ENCODE assay signal across 31 cellular contexts in the genomic region with DNA sequence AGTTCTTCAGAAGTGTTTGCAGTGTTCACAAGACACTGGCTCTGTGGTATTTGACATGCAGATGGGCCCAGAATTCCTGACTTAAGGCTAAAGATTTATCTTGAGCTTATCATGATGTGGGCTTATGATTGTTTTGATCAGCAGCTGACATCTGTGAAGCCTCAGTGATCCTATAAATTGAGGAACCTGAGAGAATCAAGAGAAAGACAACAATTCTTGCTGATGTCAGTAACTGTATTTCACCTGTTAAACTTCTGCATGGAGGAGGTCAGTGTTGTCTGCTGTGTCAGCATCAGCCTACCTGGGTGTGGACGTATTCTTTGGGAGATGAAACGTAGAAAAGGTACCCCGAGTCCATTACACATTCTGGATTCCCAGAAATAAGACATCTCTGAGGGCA. TPM values are rescaled to one million over a fixed set of nuclear protein-coding genes. Genes with fewer than 3 reads are reported as not detected.
DNase-seq lines count a peak whose midpoint lies in the region; ATAC-seq, FAIRE-seq and TF ChIP-seq lines count a peak whose summit lies in the region.
"Had no signal": no experiment of that assay in that cellular context is flagged by ENCODE, and none has a peak within 500 bp of the region (broad histone marks: within the 10 kb centered on the region; RNA-seq: fewer than 3 reads in every experiment).

No MANE protein-coding gene starts in this region.

- no peak for ATAC-seq in activated naive CD4-positive, alpha-beta T cell treated with anti-CD3 and anti-CD28 coated beads, Interleukin-2, amount 50 U/mL, for 72 hours
- ATAC-seq in activated B cell treated with CpG ODN at 0.5 μM for 24 hours (ENCODE audit: low read depth): no peak
- ATAC-seq: activated CD4-positive, CD25-positive, alpha-beta regulatory T cell treated with anti-CD3 and anti-CD28 coated beads, Interleukin-2, amount 50 U/mL, for 24 hours; body of pancreas; Panc1 had no signal

- DNase-seq in activated naive CD4-positive, alpha-beta T cell treated with anti-CD3 and anti-CD28 coated beads, Interleukin-2, amount 50 U/mL, for 72 hours (ENCODE audit: low spot score in 2 of 2): no peak
- DNase-seq in activated naive CD4-positive, alpha-beta T cell treated with anti-CD3 and anti-CD28 coated beads, Interleukin-2, amount 10 ng/mL, durations not matched to agents 7 days and 5 days: no peak
- DNase-seq in GM13976 (ENCODE audit: low spot score) (peak; percentile 2), activated B cell treated with CpG ODN at 0.5 μM for 24 hours (no peak), DMS 273 treated with DMSO at 0.1 percent for 48 hours (lab: John Stamatoyannopoulos, UW) (no peak), frontal cortex (ENCODE audit: low spot score in 2 of 2) (no peak)
- DNase-seq in stimulated activated CD8-positive, alpha-beta memory T cell treated with anti-CD3 and anti-CD28 coated beads, Interleukin-4, amount 100 ng/mL, for 48 hours: no peak
- DNase-seq: adrenal gland; body of pancreas; CD4-positive, alpha-beta memory T cell; dermis blood vessel endothelial cell; esophagus squamous epithelium; foreskin melanocyte; IMR-90; mucosa of descending colon; NCI-H1092 treated with DMSO at 0.1 percent for 48 hours; NCI-H187 treated with DMSO at 0.1 percent for 48 hours; NCI-H2171 treated with DMSO at 0.1 percent for 48 hours; NCI-H524 treated with DMSO at 0.1 percent for 48 hours; nephron progenitor cell; retina; SIG-M5; small intestine; stimulated activated CD4-positive, alpha-beta T cell treated with anti-CD3 and anti-CD28 coated beads, Interleukin-2, amount 100 ng/mL, for 24 hours; substantia nigra; SW 1271 had no signal

- no peak overlapping the region for H3K4me3 Mint-ChIP-seq in activated naive CD4-positive, alpha-beta T cell treated with anti-CD3 and anti-CD28 coated beads, Interleukin-2, amount 10 ng/mL, durations not matched to agents 7 days and 5 days
- H3K4me3 Mint-ChIP-seq in activated B cell treated with CpG ODN at 0.5 μM for 24 hours: peak overlapping the region; percentile 28
- H3K4me3 Mint-ChIP-seq: CD4-positive, alpha-beta memory T cell; nephron progenitor cell; type B pancreatic cell had no signal

- in situ Hi-C loops in GM13976 (cut with MboI; ENCODE audit: low sequenced_read_pairs, unreplicated experiment): no loop called here

- peaks cover 41 to 45% of the 10 kb centered on the region in 2 donors for H3K36me3 Mint-ChIP-seq in activated naive CD4-positive, alpha-beta T cell treated with anti-CD3 and anti-CD28 coated beads, Interleukin-2, amount 50 U/mL, for 72 hours
- H3K36me3 Mint-ChIP-seq in activated naive CD4-positive, alpha-beta T cell treated with anti-CD3 and anti-CD28 coated beads, Interleukin-2, amount 10 ng/mL, durations not matched to agents 7 days and 5 days: peaks cover 15% of the 10 kb centered on the region
- H3K36me3 Mint-ChIP-seq in activated B cell treated with CpG ODN at 0.5 μM for 24 hours (ENCODE audit: low read depth): peaks cover 50% of the 10 kb centered on the region

- peaks cover 52% of the 10 kb centered on the region for H3K4me1 Mint-ChIP-seq in activated naive CD4-positive, alpha-beta T cell treated with anti-CD3 and anti-CD28 coated beads, Interleukin-2, amount 10 ng/mL, durations not matched to agents 7 days and 5 days
- H3K4me1 Mint-ChIP-seq in activated B cell treated with CpG ODN at 0.5 μM for 24 hours: peaks cover 95% of the 10 kb centered on the region

- intact Hi-C loops in activated B cell treated with CpG ODN at 0.5 μM for 24 hours (cut with micrococcal nuclease): no loop called here

- CTCF ChIA-PET in activated naive CD4-positive, alpha-beta T cell treated with anti-CD3 and anti-CD28 coated beads, Interleukin-2, amount 10 ng/mL, durations not matched to agents 7 days and 5 days (lab: Charles Lee): interaction anchor here (1.1 kb wide), 1 partner anchor 34 kb away, joined by 3 read pairs; no protein-coding TSS in a partner anchor
- CTCF ChIA-PET in activated B cell treated with CpG ODN at 0.5 μM for 24 hours (lab: Charles Lee): no interaction called here

- H3K27ac Mint-ChIP-seq in activated naive CD4-positive, alpha-beta T cell treated with anti-CD3 and anti-CD28 coated beads, Interleukin-2, amount 50 U/mL, for 72 hours: peak overlapping the region; percentile 41 to 97
- no peak overlapping the region for H3K27ac Mint-ChIP-seq in activated naive CD4-positive, alpha-beta T cell treated with anti-CD3 and anti-CD28 coated beads, Interleukin-2, amount 10 ng/mL, durations not matched to agents 7 days and 5 days
- peak overlapping the region; percentile 74 for H3K27ac Mint-ChIP-seq in activated B cell treated with CpG ODN at 0.5 μM for 24 hours
- H3K27ac Mint-ChIP-seq: type B pancreatic cell had no signal

- POLR2A ChIA-PET in activated B cell treated with CpG ODN at 0.5 μM for 24 hours (lab: Charles Lee): interaction anchor here (0.6 to 0.7 kb wide), 2 partner anchors 32 to 114 kb away, joined by 3 to 9 read pairs; no protein-coding TSS in a partner anchor

- H3K27me3 Mint-ChIP-seq in activated naive CD4-positive, alpha-beta T cell treated with anti-CD3 and anti-CD28 coated beads, Interleukin-2, amount 10 ng/mL, durations not matched to agents 7 days and 5 days: no peaks in the 10 kb centered on the region
- H3K27me3 Mint-ChIP-seq in activated B cell treated with CpG ODN at 0.5 μM for 24 hours: no peaks in the 10 kb centered on the region
- H3K27me3 Mint-ChIP-seq: CD4-positive, alpha-beta memory T cell; type B pancreatic cell had no signal

- peaks cover 0 to 2% of the 10 kb centered on the region in 2 donors for H3K9me3 Mint-ChIP-seq in activated naive CD4-positive, alpha-beta T cell treated with anti-CD3 and anti-CD28 coated beads, Interleukin-2, amount 50 U/mL, for 72 hours
- no peaks in the 10 kb centered on the region for H3K9me3 Mint-ChIP-seq in activated naive CD4-positive, alpha-beta T cell treated with anti-CD3 and anti-CD28 coated beads, Interleukin-2, amount 10 ng/mL, durations not matched to agents 7 days and 5 days
- no peaks in the 10 kb centered on the region for H3K9me3 Mint-ChIP-seq in activated B cell treated with CpG ODN at 0.5 μM for 24 hours
- H3K9me3 Mint-ChIP-seq: activated T-helper 2 cell treated with anti-CD3 and anti-CD28 coated beads, Interferon-gamma antibody, Interleukin-2, Interleukin-4, amounts not matched to agents 10 μg/mL and 5 μg/mL and 100 μg/mL, durations not matched to agents 14 hours and 24 hours and 36 hours; CD4-positive, alpha-beta memory T cell had no signal

- no peak for TF ChIP-seq CTCF in GM13976 (IDR thresholded peaks at IDR 0.05; ENCODE audit: borderline replicate concordance, control extremely low read depth, extremely low read depth, insufficient read depth, missing control alignments)
- no peak for TF ChIP-seq CTCF in activated B cell treated with CpG ODN at 0.5 μM for 24 hours (IDR thresholded peaks at IDR 0.05)

- no peak for FAIRE-seq in frontal cortex (lab: Jason Lieb, UNC)
- FAIRE-seq: endometrium, small intestine had no signal

RNA-seq across cellular contexts. Expression of a gene that starts 33.3 kb away (rescaled TPM):
- 10 to 100 TPM; 54.9 to 97.0 TPM for total RNA-seq in activated naive CD4-positive, alpha-beta T cell treated with anti-CD3 and anti-CD28 coated beads, Interleukin-2, amount 50 U/mL, for 72 hours
- total RNA-seq in activated B cell treated with CpG ODN at 0.5 μM for 24 hours (120 and 124 TPM in 2 replicates), frontal cortex (15.1 TPM)
